In genomic region chr11:36265793-36266628, GRCh38 we compare ENCODE assay signal across 8 cellular contexts. TPM values are rescaled to one million over a fixed set of nuclear protein-coding genes. Genes with fewer than 3 reads are reported as not detected.
DNase-seq lines count a peak whose midpoint lies in the region; ATAC-seq and TF ChIP-seq lines count a peak whose summit lies in the region.

No MANE protein-coding gene starts in this region.

- peaks cover 6% of the 10 kb centered on the region for H3K4me1 Mint-ChIP-seq in Caco-2 (ENCODE audit: low read depth, unreplicated experiment)
- H3K4me1 Mint-ChIP-seq in activated naive CD4-positive, alpha-beta T cell treated with anti-CD3 and anti-CD28 coated beads for 36 hours (ENCODE audit: low read depth) = no peaks in the 10 kb centered on the region

- H3K4me1 ChIP-seq in Caco-2 = no peaks in the 10 kb centered on the region
- H3K4me1 ChIP-seq in SJCRH30 = peaks cover 1% of the 10 kb centered on the region; the same call in 1 of the 2 replicates
- H3K4me1 ChIP-seq in heart left ventricle = peaks cover 0 to 3% (median 0%) of the 10 kb centered on the region in 12 donors
- no peaks in the 10 kb centered on the region for H3K4me1 ChIP-seq in gastrocnemius medialis

- WGBS in heart left ventricle, 4 donors = 31 to 73% (median 35%) methylated on average over 5 to 13 of the region's 13 CpGs

- H3K9me3 Mint-ChIP-seq in Caco-2 (ENCODE audit: unreplicated experiment) = no peaks in the 10 kb centered on the region
- H3K9me3 Mint-ChIP-seq in activated naive CD4-positive, alpha-beta T cell treated with anti-CD3 and anti-CD28 coated beads for 36 hours = no peaks in the 10 kb centered on the region

- ATAC-seq in GM21360 (IDR thresholded peaks at IDR 0.05; ENCODE audit: unreplicated experiment) = peak; percentile 72
- ATAC-seq in heart left ventricle = peak; percentile 34 to 76 (median 72)
- ATAC-seq in gastrocnemius medialis = peak; percentile 67 to 69

- H3K4me3 ChIP-seq in Caco-2 (ENCODE audit: low read depth, low read length) (no peak overlapping the region), SJCRH30 (no peak overlapping the region), heart left ventricle (no peak overlapping the region), gastrocnemius medialis (no peak overlapping the region)

- BruUV-seq in Caco-2 (replicated peaks; lab: Mats Ljungman, UMichigan) = no TSS peak

- CTCF ChIA-PET in Caco-2 (lab: Charles Lee) = interaction anchor here (0.5 to 5.5 kb wide), 13 partner anchors 8 to 655 kb away, joined by 3 to 69 read pairs (median 3); partner anchors contain the start of gene COMMD9
- CTCF ChIA-PET in activated naive CD4-positive, alpha-beta T cell treated with anti-CD3 and anti-CD28 coated beads for 36 hours (lab: Charles Lee) = interaction anchor here (0.6 to 4.6 kb wide), 26 partner anchors 9 to 781 kb away, joined by 3 to 37 read pairs (median 4); partner anchors contain the start of gene FJX1

- H3K36me3 ChIP-seq in Caco-2 (ENCODE audit: control insufficient read depth, insufficient read depth, low read length) = no peaks in the 10 kb centered on the region
- H3K36me3 ChIP-seq in SJCRH30 = no peaks in the 10 kb centered on the region
- peaks cover 0 to 7% (median 4%) of the 10 kb centered on the region in 9 donors for H3K36me3 ChIP-seq in heart left ventricle
- peaks cover 0 to 2% of the 10 kb centered on the region in 2 donors for H3K36me3 ChIP-seq in gastrocnemius medialis

- no peak overlapping the region for H3K4me3 Mint-ChIP-seq in Caco-2 (ENCODE audit: unreplicated experiment)
- no peak overlapping the region for H3K4me3 Mint-ChIP-seq in activated naive CD4-positive, alpha-beta T cell treated with anti-CD3 and anti-CD28 coated beads for 36 hours

- POLR2A ChIA-PET in Caco-2 (lab: Charles Lee) = no interaction called here

- TF ChIP-seq CTCF in Caco-2 (IDR thresholded peaks at IDR 0.05; ENCODE audit: insufficient read depth in 1 of 2, low read depth in 1 of 2, low read length in 1 of 2, severe bottlenecking in 1 of 2, unreplicated experiment in 1 of 2) (peak; percentile 91 to 92), heart left ventricle (IDR thresholded peaks at IDR 0.05) (peak; percentile 63 to 84 (median 74)), gastrocnemius medialis (IDR thresholded peaks at IDR 0.05 in 4 of 5, conservative IDR thresholded peaks at IDR 0.05 in 1 of 5) (peak; percentile 52 to 83 (median 77))

- intact Hi-C loops in Caco-2 (cut with micrococcal nuclease; ENCODE audit: unreplicated experiment) = loop anchor here (1.0 to 5.0 kb wide), 5 partner anchors 212 to 779 kb away; no protein-coding TSS in a partner anchor
- intact Hi-C loops in activated naive CD4-positive, alpha-beta T cell treated with anti-CD3 and anti-CD28 coated beads for 36 hours (cut with micrococcal nuclease) = loop anchor here (1.0 to 10.0 kb wide), 5 partner anchors 223 to 1271 kb away; no protein-coding TSS in a partner anchor
- intact Hi-C loops in heart left ventricle (cut with DNase I) = loop anchor here (1.0 to 10.0 kb wide), 10 partner anchors 131 to 781 kb away; partner anchors contain the start of gene FJX1 (in 1 of the 10)
- intact Hi-C loops in gastrocnemius medialis (cut with DNase I; ENCODE audit: low total_unique reads) = loop anchor here (1.0 to 10.0 kb wide), 3 partner anchors 111 to 650 kb away; no protein-coding TSS in a partner anchor
- intact Hi-C loops in posterior vena cava (cut with DNase I) = loop anchor here in 1 of 2 donors (2.0 to 10.0 kb wide), 2 partner anchors 441 to 649 kb away; no protein-coding TSS in a partner anchor

- no peak overlapping the region for H3K27ac Mint-ChIP-seq in Caco-2 (ENCODE audit: unreplicated experiment)
- no peak overlapping the region for H3K27ac Mint-ChIP-seq in activated naive CD4-positive, alpha-beta T cell treated with anti-CD3 and anti-CD28 coated beads for 36 hours

- H3K27ac ChIP-seq in SJCRH30 = no peak overlapping the region
- no peak overlapping the region for H3K27ac ChIP-seq in heart left ventricle
- no peak overlapping the region for H3K27ac ChIP-seq in gastrocnemius medialis

- in situ Hi-C loops in KBM-7 (cut with MboI; ENCODE audit: low pct_unique_long_range_greater_than_20kb, low sequenced_read_pairs) (loop anchor here (25.0 kb wide), 2 partner anchors 429 to 654 kb away; partner anchors contain the start of gene FJX1), gastrocnemius medialis (cut with MboI; ENCODE audit: low sequenced_read_pairs in 4 of 4) (loop anchor here (5.0 to 25.0 kb wide), 4 partner anchors 229 to 649 kb away; partner anchors contain the start of gene FJX1 (in 1 of the 4))

- H3K36me3 Mint-ChIP-seq in Caco-2 (ENCODE audit: insufficient read depth, unreplicated experiment) = no peaks in the 10 kb centered on the region
- no peaks in the 10 kb centered on the region for H3K36me3 Mint-ChIP-seq in activated naive CD4-positive, alpha-beta T cell treated with anti-CD3 and anti-CD28 coated beads for 36 hours (ENCODE audit: low read depth)

- no peaks in the 10 kb centered on the region for H3K27me3 Mint-ChIP-seq in Caco-2 (ENCODE audit: insufficient read depth, unreplicated experiment)
- peaks cover 1% of the 10 kb centered on the region for H3K27me3 Mint-ChIP-seq in activated naive CD4-positive, alpha-beta T cell treated with anti-CD3 and anti-CD28 coated beads for 36 hours (ENCODE audit: low read depth)

- no peaks in the 10 kb centered on the region for H3K9me3 ChIP-seq in Caco-2
- no peaks in the 10 kb centered on the region for H3K9me3 ChIP-seq in SJCRH30 (replicated peaks)
- H3K9me3 ChIP-seq in heart left ventricle = no peaks in the 10 kb centered on the region
- no peaks in the 10 kb centered on the region for H3K9me3 ChIP-seq in gastrocnemius medialis

- DNase-seq in Caco-2 = peak; percentile 54 to 75
- DNase-seq in KBM-7 = peak; percentile 69
- peak; percentile 53 to 79 for DNase-seq in SJCRH30
- peak; percentile 74 for DNase-seq in activated naive CD4-positive, alpha-beta T cell treated with anti-CD3 and anti-CD28 coated beads for 36 hours
- DNase-seq in heart left ventricle = peak; percentile 16 to 72 (median 44)
- DNase-seq in gastrocnemius medialis = no peak
- no peak for DNase-seq in posterior vena cava (ENCODE audit: low spot score)

- H3K27me3 ChIP-seq in Caco-2 (replicated peaks; ENCODE audit: control insufficient read depth, insufficient read depth, low read length) = no peaks in the 10 kb centered on the region
- H3K27me3 ChIP-seq in SJCRH30 = no peaks in the 10 kb centered on the region
- peaks cover 0 to 7% (median 0%) of the 10 kb centered on the region in 9 donors for H3K27me3 ChIP-seq in heart left ventricle
- H3K27me3 ChIP-seq in gastrocnemius medialis = no peaks in the 10 kb centered on the region

- no peak for TF ChIP-seq POLR2A in heart left ventricle (IDR thresholded peaks at IDR 0.05)
- TF ChIP-seq POLR2A in gastrocnemius medialis (IDR thresholded peaks at IDR 0.05) = no peak

RNA-seq across cellular contexts. Expression of gene COMMD9, which starts 23.2 kb away (rescaled TPM):
- total RNA-seq in Caco-2 (2022) = 46.9 and 48.7 TPM in 2 replicates
- 52.2 and 63.4 TPM in 2 replicates for total RNA-seq in SJCRH30 (2014; rRNA removed; shearing (Covaris generic))
- 10 to 100 TPM; 28.9 to 30.9 TPM for total RNA-seq in activated naive CD4-positive, alpha-beta T cell treated with anti-CD3 and anti-CD28 coated beads for 36 hours
- 10 to 100 TPM; 39.0 to 92.4 (median 59.4) TPM for total RNA-seq in heart left ventricle
- polyA plus RNA-seq in heart left ventricle = 10 to 100 TPM; 43.1 to 46.4 TPM
- 10 to 100 TPM; 51.8 to 68.6 (median 57.7) TPM for total RNA-seq in gastrocnemius medialis
- 10 to 100 TPM; 37.3 to 39.1 TPM for total RNA-seq in posterior vena cava

RNA-seq across cellular contexts. Expression of gene PRR5L, which starts 30.1 kb away (rescaled TPM):
- total RNA-seq in Caco-2 (2022) (0.12 TPM in 1 of 2 replicates, not detected in the other), heart left ventricle (10 to 100 TPM in 1 of 9 donors, 1 to 10 TPM in 6, under 1 TPM in 2; 0.67 to 17.8 (median 3.1) TPM), gastrocnemius medialis (1 to 10 TPM in 2 of 4 donors, under 1 TPM in 2; 0.46 to 3.2 (median 1.2) TPM), posterior vena cava (10 to 100 TPM in 1 of 2 donors, 1 to 10 TPM in 1; 6.4 to 12.2 TPM)
- total RNA-seq in SJCRH30 (2014; rRNA removed; shearing (Covaris generic)) = 7.2 and 10.0 TPM in 2 replicates
- 10 to 100 TPM; 11.2 to 13.1 TPM for total RNA-seq in activated naive CD4-positive, alpha-beta T cell treated with anti-CD3 and anti-CD28 coated beads for 36 hours
- 1 to 10 TPM in 1 of 2 donors, under 1 TPM in 1; 0.61 to 3.3 TPM for polyA plus RNA-seq in heart left ventricle

Comparison
In these comparisons a context has a peak if more than half of its experiments do, and no peak if none do; other contexts are left out.
1. DNase-seq: peak in Caco-2 (2 of 2), KBM-7 (single experiment), SJCRH30 (2 of 2), activated naive CD4-positive, alpha-beta T cell treated with anti-CD3 and anti-CD28 coated beads for 36 hours (single experiment) and heart left ventricle (5 of 5); none in gastrocnemius medialis (0 of 2) and posterior vena cava (single experiment).
2. Peak in every context shown above with its lines, with median percentiles within 50 percentile points of each other: CTCF ChIP-seq and ATAC-seq.